13 cellular contexts compared by ENCODE assay signal in genomic region chr6:112007805-112008204, GRCh38. TPM values are rescaled to one million over a fixed set of nuclear protein-coding genes. Genes with fewer than 3 reads are reported as not detected.
DNase-seq lines count a peak whose midpoint lies in the region; ATAC-seq and TF ChIP-seq lines count a peak whose summit lies in the region.
"Had no signal": no experiment of that assay in that cellular context is flagged by ENCODE, and none has a peak within 500 bp of the region (broad histone marks: within the 10 kb centered on the region; RNA-seq: fewer than 3 reads in every experiment).

No MANE protein-coding gene starts in this region.

- no peak for TF ChIP-seq EP300 in sigmoid colon (IDR thresholded peaks at IDR 0.05)

- H3K4me1 Mint-ChIP-seq in endothelial cell (ENCODE audit: unreplicated experiment), result peaks cover 11% of the 10 kb centered on the region
- H3K4me1 Mint-ChIP-seq in T-helper 2 cell treated with Interferon-gamma antibody and Interleukin-4, amounts not matched to agents 5 μg/mL and 100 μg/mL, for 36 hours (ENCODE audit: low read depth), result peaks cover 17% of the 10 kb centered on the region

- peak; percentile 39 for DNase-seq in HCEC 1CT
- peak; percentile 69 for DNase-seq in SKM-1 treated with dmso at 0.1 percent for 144 hours (lab: John Stamatoyannopoulos, UW; ENCODE audit: unreplicated experiment)
- peak in 2 of 3 donors; percentile 33 to 50 for DNase-seq in right cardiac atrium
- peak; percentile 73 for DNase-seq in sigmoid colon
- no peak for DNase-seq in foreskin keratinocyte
- DNase-seq in endothelial cell (ENCODE audit: low spot score), result no peak
- no peak for DNase-seq in NCI-H345 (lab: John Stamatoyannopoulos, UW)
- DNase-seq in T-helper 2 cell treated with Interferon-gamma antibody and Interleukin-4, amounts not matched to agents 5 μg/mL and 100 μg/mL, for 36 hours (ENCODE audit: low spot score), result no peak
- DNase-seq: activated T-cell treated with anti-CD3 and anti-CD28 coated beads, Interleukin-2, amount 50 U/mL, for 1 hour; NCI-H69; thyroid gland had no signal

- no peak overlapping the region for H3K27ac Mint-ChIP-seq in endothelial cell (ENCODE audit: unreplicated experiment)
- no peak overlapping the region for H3K27ac Mint-ChIP-seq in T-helper 2 cell treated with Interferon-gamma antibody and Interleukin-4, amounts not matched to agents 5 μg/mL and 100 μg/mL, for 36 hours

- H3K9me3 ChIP-seq in right cardiac atrium (ENCODE audit: control insufficient read depth, low read length), result no peaks in the 10 kb centered on the region
- H3K9me3 ChIP-seq in sigmoid colon, result no peaks in the 10 kb centered on the region
- H3K9me3 ChIP-seq: prostate gland, thyroid gland had no signal

- H3K27ac ChIP-seq in right cardiac atrium (ENCODE audit: low read length) (no peak overlapping the region), sigmoid colon (peak overlapping the region; percentile 30 to 67 (median 53)), foreskin keratinocyte (no peak overlapping the region)
- H3K27ac ChIP-seq: prostate gland, thyroid gland had no signal

- ATAC-seq in right cardiac atrium (peak in 1 of 2 donors; percentile 41), foreskin keratinocyte (no peak)

- H3K4me3 ChIP-seq in right cardiac atrium (ENCODE audit: low read length) (no peak overlapping the region), sigmoid colon (no peak overlapping the region)
- H3K4me3 ChIP-seq: prostate gland, thyroid gland had no signal

- 58% methylated on average over 3 of the region's 3 CpGs for WGBS in right cardiac atrium
- WGBS in sigmoid colon, 2 donors, result 67 to 79% methylated on average over 3 of the region's 3 CpGs

- H3K36me3 ChIP-seq in sigmoid colon, result no peaks in the 10 kb centered on the region
- H3K36me3 ChIP-seq: prostate gland, thyroid gland had no signal

- H3K4me3 Mint-ChIP-seq in endothelial cell (ENCODE audit: unreplicated experiment), result no peak overlapping the region
- no peak overlapping the region for H3K4me3 Mint-ChIP-seq in T-helper 2 cell treated with Interferon-gamma antibody and Interleukin-4, amounts not matched to agents 5 μg/mL and 100 μg/mL, for 36 hours

- no peaks in the 10 kb centered on the region for H3K27me3 ChIP-seq in right cardiac atrium (ENCODE audit: control insufficient read depth, insufficient read depth)
- H3K27me3 ChIP-seq in sigmoid colon, result no peaks in the 10 kb centered on the region
- no peaks in the 10 kb centered on the region for H3K27me3 ChIP-seq in foreskin keratinocyte
- H3K27me3 ChIP-seq: thyroid gland had no signal

- no peaks in the 10 kb centered on the region for H3K4me1 ChIP-seq in right cardiac atrium (ENCODE audit: control insufficient read depth, insufficient read depth, low read length)
- H3K4me1 ChIP-seq in sigmoid colon, result peaks cover 0 to 36% (median 22%) of the 10 kb centered on the region in 4 donors
- H3K4me1 ChIP-seq in foreskin keratinocyte, result peaks cover under 1% of the 10 kb centered on the region
- H3K4me1 ChIP-seq: prostate gland, thyroid gland had no signal

- H3K27me3 Mint-ChIP-seq in endothelial cell (ENCODE audit: unreplicated experiment), result peaks cover 3% of the 10 kb centered on the region
- no peaks in the 10 kb centered on the region for H3K27me3 Mint-ChIP-seq in T-helper 2 cell treated with Interferon-gamma antibody and Interleukin-4, amounts not matched to agents 5 μg/mL and 100 μg/mL, for 36 hours (ENCODE audit: low read depth)

- TF ChIP-seq CTCF in sigmoid colon (IDR thresholded peaks at IDR 0.05) (no peak), foreskin keratinocyte (conservative IDR thresholded peaks at IDR 0.05) (no peak), endothelial cell (IDR thresholded peaks at IDR 0.05; ENCODE audit: unreplicated experiment) (no peak)

- no peak for TF ChIP-seq POLR2A in sigmoid colon (IDR thresholded peaks at IDR 0.05)

- intact Hi-C loops in right cardiac atrium (cut with DNase I) (no loop called here), sigmoid colon (cut with DNase I) (no loop called here)

- no peaks in the 10 kb centered on the region for H3K9me3 Mint-ChIP-seq in endothelial cell (ENCODE audit: unreplicated experiment)
- no peaks in the 10 kb centered on the region for H3K9me3 Mint-ChIP-seq in T-helper 2 cell treated with Interferon-gamma antibody and Interleukin-4, amounts not matched to agents 5 μg/mL and 100 μg/mL, for 36 hours

- H3K36me3 Mint-ChIP-seq in endothelial cell (ENCODE audit: low read depth, unreplicated experiment), result no peaks in the 10 kb centered on the region
- no peaks in the 10 kb centered on the region for H3K36me3 Mint-ChIP-seq in T-helper 2 cell treated with Interferon-gamma antibody and Interleukin-4, amounts not matched to agents 5 μg/mL and 100 μg/mL, for 36 hours (ENCODE audit: low read depth)

RNA-seq across cellular contexts. Expression of gene CCN6, which starts 46.1 kb away (rescaled TPM):
- total RNA-seq in right cardiac atrium (not detected), sigmoid colon (not detected), foreskin keratinocyte (0.11 and 0.37 TPM in 2 replicates), endothelial cell (ENCODE audit: unreplicated experiment) (not detected)
- polyA plus RNA-seq in right cardiac atrium (not detected), sigmoid colon (not detected), foreskin keratinocyte (0.06 and 0.34 TPM in 2 replicates)
- total RNA-seq: T-helper 2 cell treated with Interferon-gamma antibody and Interleukin-4, amounts not matched to agents 100 ng/mL and 5 ng/mL, for 36 hours had no signal

Comparison
In these comparisons a context has a peak if more than half of its experiments do, and no peak if none do; other contexts are left out.
1. DNase-seq: peak in HCEC 1CT (single experiment), SKM-1 treated with dmso at 0.1 percent for 144 hours (single experiment), right cardiac atrium (2 of 3) and sigmoid colon (single experiment); none in foreskin keratinocyte (0 of 2), endothelial cell (single experiment), NCI-H345 (single experiment) and T-helper 2 cell treated with Interferon-gamma antibody and Interleukin-4, amounts not matched to agents 5 μg/mL and 100 μg/mL, for 36 hours (single experiment).
2. H3K27ac ChIP-seq: peak in sigmoid colon (4 of 4); none in right cardiac atrium (single experiment) and foreskin keratinocyte (single experiment).